Comparison of ENCODE assay signal across 12 cellular contexts in the genomic region with DNA sequence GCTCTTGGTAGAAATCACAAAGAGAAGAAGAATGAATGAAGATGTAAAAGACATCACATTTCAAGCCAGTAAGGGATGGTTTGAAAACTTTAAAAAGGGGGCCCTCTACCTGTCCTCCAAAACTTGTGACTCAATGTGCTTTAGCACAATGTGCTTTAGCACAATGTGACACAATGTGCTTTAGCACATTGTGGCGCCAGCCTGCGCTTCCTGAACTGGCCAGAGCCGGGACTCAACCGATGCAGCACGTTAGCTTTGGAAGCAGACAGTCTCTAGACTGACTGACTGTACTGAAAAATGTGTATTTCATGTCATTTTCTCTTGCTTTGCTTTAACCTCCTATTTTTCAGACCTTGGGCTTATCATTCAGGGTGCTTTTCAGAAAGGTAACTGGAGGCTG.
DNase-seq lines count a peak whose midpoint lies in the region; ATAC-seq, FAIRE-seq and TF ChIP-seq lines count a peak whose summit lies in the region.
"Had no signal": no experiment of that assay in that cellular context is flagged by ENCODE, and none has a peak within 500 bp of the region (broad histone marks: within the 10 kb centered on the region; RNA-seq: fewer than 3 reads in every experiment).

No MANE protein-coding gene starts in this region.

- CTCF ChIA-PET in activated CD4-positive, alpha-beta T cell treated with anti-CD3 and anti-CD28 coated beads for 36 hours (lab: Charles Lee), result interaction anchor here (0.8 to 1.7 kb wide), 3 partner anchors 14 to 587 kb away, joined by 3 to 7 read pairs (median 5); no protein-coding TSS in a partner anchor
- CTCF ChIA-PET in activated CD4-positive, alpha-beta memory T cell treated with anti-CD3 and anti-CD28 coated beads, Interleukin-2, amount 10 ng/mL, durations not matched to agents 7 days and 5 days (lab: Charles Lee), result no interaction called here
- CTCF ChIA-PET in endothelial cell of umbilical vein (lab: Charles Lee), result interaction anchor here (0.5 to 1.7 kb wide), 4 partner anchors 34 to 290 kb away, joined by 3 to 5 read pairs (median 4); partner anchors contain the start of gene ADSL

- no peaks in the 10 kb centered on the region for H3K27me3 ChIP-seq in endothelial cell of umbilical vein (ENCODE audit: control insufficient read depth in 2 of 2, insufficient read depth in 2 of 2, low read length in 2 of 2)

- no peak for TF ChIP-seq CTCF in endothelial cell of umbilical vein (IDR thresholded peaks at IDR 0.05; ENCODE audit: extremely low read depth in 1 of 2, insufficient read depth in 1 of 2, low read depth in 1 of 2, low read length in 2 of 2)

- FAIRE-seq in endothelial cell of umbilical vein (lab: Jason Lieb, UNC), result no peak
- FAIRE-seq: A204.1 had no signal

- peak; percentile 78 for DNase-seq in activated CD4-positive, alpha-beta T cell treated with anti-CD3 and anti-CD28 coated beads for 36 hours
- DNase-seq in activated CD4-positive, alpha-beta T cell treated with anti-CD3 and anti-CD28 coated beads for 1 hour, result no peak
- no peak for DNase-seq in activated CD4-positive, alpha-beta memory T cell treated with anti-CD3 and anti-CD28 coated beads, Interleukin-2, amount 10 ng/mL, durations not matched to agents 7 days and 5 days
- DNase-seq in endothelial cell of umbilical vein (ENCODE audit: low read depth, low spot score) (peak; percentile 18), NCI-H69 (lab: John Stamatoyannopoulos, UW) (no peak), NCI-H345 treated with DMSO at 0.1 percent for 48 hours (lab: John Stamatoyannopoulos, UW; ENCODE audit: unreplicated experiment) (no peak), SIG-M5 treated with dmso at 0.1 percent for 504 hours (lab: John Stamatoyannopoulos, UW; ENCODE audit: unreplicated experiment) (no peak)
- peak; percentile 59 for DNase-seq in stimulated activated CD8-positive, alpha-beta memory T cell treated with anti-CD3 and anti-CD28 coated beads, Interleukin-4, amount 100 ng/mL, for 48 hours
- DNase-seq: KBM-7, NCI-H226 had no signal

- no TSS peak for BruUV-seq in endothelial cell of umbilical vein (replicated peaks; lab: Mats Ljungman, UMichigan)

- no peaks in the 10 kb centered on the region for H4K20me1 ChIP-seq in endothelial cell of umbilical vein (replicated peaks; ENCODE audit: control insufficient read depth, extremely low read depth, insufficient read depth, low read length)

- no peak for TF ChIP-seq POLR2A in endothelial cell of umbilical vein (IDR thresholded peaks at IDR 0.05; ENCODE audit: low read depth, low read length)

- no peaks in the 10 kb centered on the region for H3K9me1 ChIP-seq in endothelial cell of umbilical vein (replicated peaks; ENCODE audit: control insufficient read depth, extremely low read depth, insufficient read depth, low read length)

- H3K9me3 ChIP-seq in endothelial cell of umbilical vein (replicated peaks; ENCODE audit: control insufficient read depth, insufficient read depth, low read length), result no peaks in the 10 kb centered on the region

- intact Hi-C loops in activated CD4-positive, alpha-beta T cell treated with anti-CD3 and anti-CD28 coated beads for 36 hours (cut with DNase I, micrococcal nuclease), result loop anchor here (5.0 kb wide), 2 partner anchors 49 to 139 kb away; no protein-coding TSS in a partner anchor
- intact Hi-C loops in endothelial cell of umbilical vein (cut with micrococcal nuclease), result loop anchor here (5.0 kb wide), 1 partner anchor 289 kb away; the partner anchor contains the start of gene ADSL

- H3K4me3 Mint-ChIP-seq in activated CD4-positive, alpha-beta T cell treated with anti-CD3 and anti-CD28 coated beads for 36 hours, result peak overlapping the region; percentile 36
- no peak overlapping the region for H3K4me3 Mint-ChIP-seq in activated CD4-positive, alpha-beta memory T cell treated with anti-CD3 and anti-CD28 coated beads, Interleukin-2, amount 10 ng/mL, durations not matched to agents 7 days and 5 days

- H3K4me1 ChIP-seq in endothelial cell of umbilical vein (ENCODE audit: control insufficient read depth, extremely low read depth, insufficient read depth, low read length), result peaks cover 33% of the 10 kb centered on the region

- H3K4me2 ChIP-seq in endothelial cell of umbilical vein (ENCODE audit: insufficient read depth, low read length), result peak overlapping the region; percentile 88

- peak overlapping the region; percentile 44 for H3K27ac ChIP-seq in endothelial cell of umbilical vein (ENCODE audit: insufficient read depth, low read depth, low read length)
- H3K27ac ChIP-seq: SK-N-MC had no signal

- H3K36me3 ChIP-seq in endothelial cell of umbilical vein (ENCODE audit: control insufficient read depth in 2 of 2, extremely low read depth in 1 of 2, insufficient read depth in 2 of 2, low read length in 2 of 2), result no peaks in the 10 kb centered on the region

- no peaks in the 10 kb centered on the region for H3K27me3 Mint-ChIP-seq in activated CD4-positive, alpha-beta T cell treated with anti-CD3 and anti-CD28 coated beads for 36 hours
- no peaks in the 10 kb centered on the region for H3K27me3 Mint-ChIP-seq in activated CD4-positive, alpha-beta memory T cell treated with anti-CD3 and anti-CD28 coated beads, Interleukin-2, amount 10 ng/mL, durations not matched to agents 7 days and 5 days

- peak overlapping the region; percentile 14 for H3K9ac ChIP-seq in endothelial cell of umbilical vein (replicated peaks; ENCODE audit: extremely low read depth, insufficient read depth, low read length)

- peak; percentile 49 for ATAC-seq in activated CD4-positive, alpha-beta T cell treated with anti-CD3 and anti-CD28 coated beads for 36 hours

- H3K79me2 ChIP-seq in endothelial cell of umbilical vein (ENCODE audit: control insufficient read depth, insufficient read depth, low read length), result no peaks in the 10 kb centered on the region

- H3K9me3 Mint-ChIP-seq in activated CD4-positive, alpha-beta T cell treated with anti-CD3 and anti-CD28 coated beads for 36 hours (ENCODE audit: low read depth), result no peaks in the 10 kb centered on the region
- H3K9me3 Mint-ChIP-seq in activated CD4-positive, alpha-beta memory T cell treated with anti-CD3 and anti-CD28 coated beads, Interleukin-2, amount 10 ng/mL, durations not matched to agents 7 days and 5 days, result no peaks in the 10 kb centered on the region

- POLR2A ChIA-PET in activated CD4-positive, alpha-beta T cell treated with anti-CD3 and anti-CD28 coated beads for 36 hours (lab: Charles Lee), result interaction anchor here (0.6 kb wide), 1 partner anchor 27 kb away, joined by 3 read pairs; no protein-coding TSS in a partner anchor
- POLR2A ChIA-PET in activated CD4-positive, alpha-beta memory T cell treated with anti-CD3 and anti-CD28 coated beads, Interleukin-2, amount 10 ng/mL, durations not matched to agents 7 days and 5 days (lab: Charles Lee), result interaction anchor here (1.0 to 6.8 kb wide), 3 partner anchors 13 to 289 kb away, joined by 4 to 146 read pairs (median 28); partner anchors contain the start of gene ADSL
- POLR2A ChIA-PET in endothelial cell of umbilical vein (lab: Charles Lee), result no interaction called here

- no peak overlapping the region for H2AFZ ChIP-seq in endothelial cell of umbilical vein (ENCODE audit: low read depth, low read length)

- dilution Hi-C loops in endothelial cell of umbilical vein (cut with MboI; ENCODE audit: extremely low pct_ligation_motif_present, low sequenced_read_pairs), result no loop called here

- peaks cover 65% of the 10 kb centered on the region for H3K4me1 Mint-ChIP-seq in activated CD4-positive, alpha-beta T cell treated with anti-CD3 and anti-CD28 coated beads for 36 hours
- peaks cover 54% of the 10 kb centered on the region for H3K4me1 Mint-ChIP-seq in activated CD4-positive, alpha-beta memory T cell treated with anti-CD3 and anti-CD28 coated beads, Interleukin-2, amount 10 ng/mL, durations not matched to agents 7 days and 5 days

- peaks cover 4% of the 10 kb centered on the region for H3K36me3 Mint-ChIP-seq in activated CD4-positive, alpha-beta T cell treated with anti-CD3 and anti-CD28 coated beads for 36 hours (ENCODE audit: low read depth)
- peaks cover 2% of the 10 kb centered on the region for H3K36me3 Mint-ChIP-seq in activated CD4-positive, alpha-beta memory T cell treated with anti-CD3 and anti-CD28 coated beads, Interleukin-2, amount 10 ng/mL, durations not matched to agents 7 days and 5 days (ENCODE audit: low read depth)

- H3K4me3 ChIP-seq in endothelial cell of umbilical vein (replicated peaks in 1 of 3; ENCODE audit: insufficient read depth in 1 of 3, low read depth in 1 of 3, low read length in 3 of 3), result no peak overlapping the region
- H3K4me3 ChIP-seq: SK-N-MC had no signal

- H3K27ac Mint-ChIP-seq in activated CD4-positive, alpha-beta T cell treated with anti-CD3 and anti-CD28 coated beads for 36 hours, result peak overlapping the region; percentile 93
- H3K27ac Mint-ChIP-seq in activated CD4-positive, alpha-beta memory T cell treated with anti-CD3 and anti-CD28 coated beads, Interleukin-2, amount 10 ng/mL, durations not matched to agents 7 days and 5 days, result peak overlapping the region; percentile 44

TF ChIP-seq in endothelial cell of umbilical vein, 7 proteins besides CTCF, POLR2A, EP300 and RAD21:
- peak; percentile 16 for TF ChIP-seq MAX (IDR thresholded peaks at IDR 0.05; ENCODE audit: insufficient read depth, insufficient read length)
- TF ChIP-seq GATA2 (IDR thresholded peaks at IDR 0.05; ENCODE audit: insufficient read depth, insufficient read length, low read depth, low read length), result no peak

Comparison
In these comparisons a context has a peak if more than half of its experiments do, and no peak if none do; other contexts are left out.
1. DNase-seq: peak in activated CD4-positive, alpha-beta T cell treated with anti-CD3 and anti-CD28 coated beads for 36 hours (single experiment), endothelial cell of umbilical vein (single experiment) and stimulated activated CD8-positive, alpha-beta memory T cell treated with anti-CD3 and anti-CD28 coated beads, Interleukin-4, amount 100 ng/mL, for 48 hours (single experiment); none in activated CD4-positive, alpha-beta T cell treated with anti-CD3 and anti-CD28 coated beads for 1 hour (single experiment), activated CD4-positive, alpha-beta memory T cell treated with anti-CD3 and anti-CD28 coated beads, Interleukin-2, amount 10 ng/mL, durations not matched to agents 7 days and 5 days (single experiment), NCI-H69 (single experiment), NCI-H345 treated with DMSO at 0.1 percent for 48 hours (single experiment) and SIG-M5 treated with dmso at 0.1 percent for 504 hours (single experiment).